Comparison of ENCODE assay signal across 11 cellular contexts in genomic region chr7:149625947-149626392, GRCh38.
DNase-seq lines count a peak whose midpoint lies in the region; ATAC-seq and TF ChIP-seq lines count a peak whose summit lies in the region.
"Had no signal": no experiment of that assay in that cellular context is flagged by ENCODE, and none has a peak within 500 bp of the region (broad histone marks: within the 10 kb centered on the region; RNA-seq: fewer than 3 reads in every experiment).

No MANE protein-coding gene starts in this region.

- CTCF ChIA-PET in activated CD4-positive, alpha-beta T cell treated with anti-CD3 and anti-CD28 coated beads for 36 hours (lab: Charles Lee), result interaction anchor here (0.6 to 2.5 kb wide), 17 partner anchors 10 to 584 kb away, joined by 3 to 9 read pairs (median 3); partner anchors contain the start of gene ZNF398
- CTCF ChIA-PET in PC-9 (lab: Charles Lee), result interaction anchor here (0.6 to 1.1 kb wide), 3 partner anchors 45 to 643 kb away, joined by 3 to 8 read pairs (median 3); no protein-coding TSS in a partner anchor

- H3K4me3 Mint-ChIP-seq in activated CD4-positive, alpha-beta T cell treated with anti-CD3 and anti-CD28 coated beads for 36 hours, result peak overlapping the region; percentile 80
- H3K4me3 Mint-ChIP-seq in stimulated activated effector memory CD8-positive, alpha-beta T cell treated with anti-CD3 and anti-CD28 coated beads, Interleukin-12 subunit alpha, Interleukin-12 subunit beta, amount 100 ng/mL, for 72 hours, result peak overlapping the region; percentile 98
- H3K4me3 Mint-ChIP-seq: dendritic cell treated with granulocyte-macrophage colony-stimulating factor and Interleukin-4, amounts not matched to agents 40 ng/mL and 50 ng/mL, for 4 days had no signal

- no peak overlapping the region for H3K27ac Mint-ChIP-seq in activated CD4-positive, alpha-beta T cell treated with anti-CD3 and anti-CD28 coated beads for 36 hours
- no peak overlapping the region for H3K27ac Mint-ChIP-seq in stimulated activated effector memory CD8-positive, alpha-beta T cell treated with anti-CD3 and anti-CD28 coated beads, Interleukin-12 subunit alpha, Interleukin-12 subunit beta, amount 100 ng/mL, for 72 hours
- H3K27ac Mint-ChIP-seq: dendritic cell treated with granulocyte-macrophage colony-stimulating factor and Interleukin-4, amounts not matched to agents 40 ng/mL and 50 ng/mL, for 4 days had no signal

- H3K27ac ChIP-seq in PC-9, result no peak overlapping the region
- H3K27ac ChIP-seq in right atrium auricular region, result no peak overlapping the region

- intact Hi-C loops in activated CD4-positive, alpha-beta T cell treated with anti-CD3 and anti-CD28 coated beads for 36 hours (cut with DNase I, micrococcal nuclease), result loop anchor here (1.0 to 10.0 kb wide), 7 partner anchors 88 to 741 kb away; partner anchors contain the start of genes EZH2 (in 1 of the 2), ZNF212 (in 1 of the 2) and ZNF746 (in 1 of the 2)
- intact Hi-C loops in PC-9 (cut with micrococcal nuclease; ENCODE audit: unreplicated experiment), result loop anchor here (2.0 to 10.0 kb wide), 5 partner anchors 49 to 641 kb away; partner anchors contain the start of gene ATP6V0E2

- peaks cover 23% of the 10 kb centered on the region for H4K20me1 ChIP-seq in PC-9 (ENCODE audit: insufficient read depth)

- H3K9me3 Mint-ChIP-seq in activated CD4-positive, alpha-beta T cell treated with anti-CD3 and anti-CD28 coated beads for 36 hours (ENCODE audit: low read depth), result no peaks in the 10 kb centered on the region
- no peaks in the 10 kb centered on the region for H3K9me3 Mint-ChIP-seq in stimulated activated effector memory CD8-positive, alpha-beta T cell treated with anti-CD3 and anti-CD28 coated beads, Interleukin-12 subunit alpha, Interleukin-12 subunit beta, amount 100 ng/mL, for 72 hours
- H3K9me3 Mint-ChIP-seq: dendritic cell treated with granulocyte-macrophage colony-stimulating factor and Interleukin-4, amounts not matched to agents 40 ng/mL and 50 ng/mL, for 4 days; stimulated activated naive CD8-positive, alpha-beta T cell treated with anti-CD3 and anti-CD28 coated beads, Interleukin-15, Interleukin-2, amounts not matched to agents 100 ng/mL and 50 ng/mL, for 24 hours had no signal

- H3K4me3 ChIP-seq in PC-9 (peak overlapping the region; percentile 89; the same call in 1 of the 2 replicates), right atrium auricular region (no peak overlapping the region)

- H3K27me3 ChIP-seq in PC-9 (ENCODE audit: insufficient read depth, low read depth) (peaks cover 24% of the 10 kb centered on the region), right atrium auricular region (no peaks in the 10 kb centered on the region)

- POLR2A ChIA-PET in activated CD4-positive, alpha-beta T cell treated with anti-CD3 and anti-CD28 coated beads for 36 hours (lab: Charles Lee), result interaction anchor here (0.6 kb wide), 1 partner anchor 390 kb away, joined by 6 read pairs; no protein-coding TSS in a partner anchor
- POLR2A ChIA-PET in PC-9 (lab: Charles Lee; ENCODE audit: unreplicated experiment), result interaction anchor here (0.7 kb wide), 1 partner anchor 1064 kb away, joined by 20 read pairs; no protein-coding TSS in a partner anchor

- H3K36me3 ChIP-seq in PC-9 (ENCODE audit: low read depth) (peaks cover 1% of the 10 kb centered on the region; the same call in 1 of the 2 replicates), right atrium auricular region (peaks cover 3% of the 10 kb centered on the region)

- H2AFZ ChIP-seq in PC-9, result peak overlapping the region; percentile 99

- H3K4me1 Mint-ChIP-seq in activated CD4-positive, alpha-beta T cell treated with anti-CD3 and anti-CD28 coated beads for 36 hours, result peaks cover 29% of the 10 kb centered on the region
- peaks cover 38% of the 10 kb centered on the region for H3K4me1 Mint-ChIP-seq in stimulated activated effector memory CD8-positive, alpha-beta T cell treated with anti-CD3 and anti-CD28 coated beads, Interleukin-12 subunit alpha, Interleukin-12 subunit beta, amount 100 ng/mL, for 72 hours

- peak overlapping the region; percentile 94 for H3K4me2 ChIP-seq in PC-9

- BruUV-seq in PC-9 (replicated peaks; lab: Mats Ljungman, UMichigan), result no TSS peak

- ATAC-seq in activated CD4-positive, alpha-beta T cell treated with anti-CD3 and anti-CD28 coated beads for 36 hours, result no peak
- no peak for ATAC-seq in stimulated activated effector memory CD8-positive, alpha-beta T cell treated with anti-CD3 and anti-CD28 coated beads, Interleukin-12 subunit alpha, Interleukin-12 subunit beta, amount 100 ng/mL, for 72 hours
- ATAC-seq in GM19463 (IDR thresholded peaks at IDR 0.05; ENCODE audit: unreplicated experiment) (no peak), HG03469 (IDR thresholded peaks at IDR 0.05; ENCODE audit: unreplicated experiment) (no peak)

- H3F3A ChIP-seq in PC-9 (ENCODE audit: insufficient read depth, low read depth), result peaks cover 3% of the 10 kb centered on the region; the same call in 1 of the 2 replicates

- H3K79me2 ChIP-seq in PC-9 (ENCODE audit: low read depth), result peaks cover 28% of the 10 kb centered on the region

- H3K9me2 ChIP-seq in PC-9 (ENCODE audit: insufficient read depth), result no peaks in the 10 kb centered on the region

- peaks cover 11% of the 10 kb centered on the region for H3K36me3 Mint-ChIP-seq in activated CD4-positive, alpha-beta T cell treated with anti-CD3 and anti-CD28 coated beads for 36 hours (ENCODE audit: low read depth)
- H3K36me3 Mint-ChIP-seq in stimulated activated effector memory CD8-positive, alpha-beta T cell treated with anti-CD3 and anti-CD28 coated beads, Interleukin-12 subunit alpha, Interleukin-12 subunit beta, amount 100 ng/mL, for 72 hours, result peaks cover 14% of the 10 kb centered on the region

- peaks cover 21% of the 10 kb centered on the region for H3K4me1 ChIP-seq in PC-9 (replicated peaks; ENCODE audit: insufficient read depth)
- H3K4me1 ChIP-seq in right atrium auricular region, result peaks cover 0 to 24% of the 10 kb centered on the region in 2 donors

- TF ChIP-seq CTCF in PC-9 (conservative IDR thresholded peaks at IDR 0.05) (no peak), right atrium auricular region (IDR thresholded peaks at IDR 0.05) (no peak)

- peaks cover 3% of the 10 kb centered on the region for H3K27me3 Mint-ChIP-seq in activated CD4-positive, alpha-beta T cell treated with anti-CD3 and anti-CD28 coated beads for 36 hours

- no peak for DNase-seq in activated CD4-positive, alpha-beta T cell treated with anti-CD3 and anti-CD28 coated beads for 36 hours
- no peak for DNase-seq in activated CD4-positive, alpha-beta T cell treated with anti-CD3 and anti-CD28 coated beads for 48 hours
- DNase-seq in PC-9 (peak in 1 of 2 experiments; percentile 75), iris pigment epithelial cell (ENCODE audit: low read depth) (peak; percentile 9), right atrium auricular region (ENCODE audit: low spot score) (no peak)
- DNase-seq in stimulated activated effector memory CD8-positive, alpha-beta T cell treated with anti-CD3 and anti-CD28 coated beads, Interleukin-12 subunit alpha, Interleukin-12 subunit beta, amount 100 ng/mL, for 72 hours (ENCODE audit: low spot score in 2 of 2), result no peak
- DNase-seq: NCI-H187 treated with DMSO at 0.1 percent for 48 hours had no signal

- H3K9me3 ChIP-seq in PC-9 (ENCODE audit: insufficient read depth, low read depth) (no peaks in the 10 kb centered on the region), right atrium auricular region (no peaks in the 10 kb centered on the region)
